In genomic region chr10:91290607-91291006, GRCh38 we compare ENCODE assay signal across 28 cellular contexts.
"Had no signal": no experiment of that assay in that cellular context is flagged by ENCODE, and none has a peak within 500 bp of the region (broad histone marks: within the 10 kb centered on the region; RNA-seq: fewer than 3 reads in every experiment).

No MANE protein-coding gene starts in this region.

- H3K27ac Mint-ChIP-seq: naive thymus-derived CD4-positive, alpha-beta T cell; natural killer cell; nephron; neural progenitor cell; progenitor cell of endocrine pancreas; stimulated activated memory B cell treated with anti-CD40 and anti-IgM and Interleukin-4, amounts not matched to agents 10 μg/mL and 1 μg/mL and 100 μg/mL, for 72 hours; stimulated activated naive CD8-positive, alpha-beta T cell treated with anti-CD3 and anti-CD28 coated beads, Interleukin-15, Interleukin-2, amounts not matched to agents 100 ng/mL and 50 ng/mL, for 24 hours; type B pancreatic cell had no signal

- H3K9me3 ChIP-seq: ovary, psoas muscle, right lobe of liver, sigmoid colon, suprapubic skin, testis, tibial artery, transverse colon, upper lobe of right lung, uterus had no signal

- H3K79me2 ChIP-seq: parathyroid adenoma had no signal

- FAIRE-seq: small intestine had no signal

- H2AFZ ChIP-seq: neural progenitor cell, parathyroid adenoma had no signal

- H3K27me3 ChIP-seq: neural progenitor cell, ovary, right lobe of liver, sigmoid colon, suprapubic skin, testis, tibial artery, transverse colon, upper lobe of right lung, uterus had no signal

- H3K4me1 Mint-ChIP-seq: natural killer cell; nephron; neural progenitor cell; stimulated activated memory B cell treated with anti-CD40 and anti-IgM and Interleukin-4, amounts not matched to agents 10 μg/mL and 1 μg/mL and 100 μg/mL, for 72 hours had no signal

- H3K27ac ChIP-seq: neural progenitor cell, ovary, parathyroid adenoma, right lobe of liver, sigmoid colon, suprapubic skin, testis, tibial artery, transverse colon, upper lobe of right lung, uterus had no signal

- H3K4me1 ChIP-seq: parathyroid adenoma, right lobe of liver, testis, uterus had no signal

- DNase-seq: naive thymus-derived CD4-positive, alpha-beta T cell; natural killer cell; occipital lobe; ovary; posterior cingulate gyrus; psoas muscle; right lobe of liver; sigmoid colon; small intestine; stimulated activated CD4-positive, alpha-beta T cell treated with anti-CD3 and anti-CD28 coated beads, Interleukin-15, amount 100 ng/mL, for 24 hours; stimulated activated CD4-positive, alpha-beta T cell treated with anti-CD3 and anti-CD28 coated beads, Interleukin-4, amount 100 ng/mL, for 1 hour; stimulated activated CD4-positive, alpha-beta T cell treated with anti-CD3 and anti-CD28 coated beads, Interleukin-4, amount 100 ng/mL, for 4 hours; stimulated activated CD8-positive, alpha-beta memory T cell treated with anti-CD3 and anti-CD28 coated beads, Interleukin-4, amount 100 ng/mL, for 48 hours; stimulated activated naive CD4-positive, alpha-beta T cell; substantia nigra; testis; tibial artery; transverse colon; upper lobe of right lung; uterus had no signal

- H3K4me2 ChIP-seq: neural progenitor cell had no signal

- H3K4me3 Mint-ChIP-seq: naive thymus-derived CD4-positive, alpha-beta T cell; natural killer cell; nephron; neural progenitor cell; stimulated activated memory B cell treated with anti-CD40 and anti-IgM and Interleukin-4, amounts not matched to agents 10 μg/mL and 1 μg/mL and 100 μg/mL, for 72 hours; stimulated activated naive CD8-positive, alpha-beta T cell treated with anti-CD3 and anti-CD28 coated beads, Interleukin-15, Interleukin-2, amounts not matched to agents 100 ng/mL and 50 ng/mL, for 24 hours; type B pancreatic cell had no signal

- H3K9me3 Mint-ChIP-seq: naive thymus-derived CD4-positive, alpha-beta T cell; natural killer cell; nephron; neural progenitor cell; stimulated activated memory B cell treated with anti-CD40 and anti-IgM and Interleukin-4, amounts not matched to agents 10 μg/mL and 1 μg/mL and 100 μg/mL, for 72 hours; stimulated activated naive CD8-positive, alpha-beta T cell treated with anti-CD3 and anti-CD28 coated beads, Interleukin-15, Interleukin-2, amounts not matched to agents 100 ng/mL and 50 ng/mL, for 24 hours; type B pancreatic cell had no signal

- H3K36me3 Mint-ChIP-seq: naive thymus-derived CD4-positive, alpha-beta T cell; natural killer cell; neural progenitor cell; stimulated activated memory B cell treated with anti-CD40 and anti-IgM and Interleukin-4, amounts not matched to agents 10 μg/mL and 1 μg/mL and 100 μg/mL, for 72 hours; type B pancreatic cell had no signal

- H3K9ac ChIP-seq: neural progenitor cell, parathyroid adenoma had no signal

- H3K36me3 ChIP-seq: neural progenitor cell, ovary, right lobe of liver, sigmoid colon, suprapubic skin, tibial artery, transverse colon, upper lobe of right lung, uterus had no signal

- H3K4me3 ChIP-seq: neural progenitor cell, ovary, psoas muscle, right lobe of liver, sigmoid colon, suprapubic skin, testis, tibial artery, transverse colon, upper lobe of right lung, uterus had no signal
